26 cellular contexts compared by ENCODE assay signal in genomic region chr11:76856571-76856970, GRCh38.
"Had no signal": no experiment of that assay in that cellular context is flagged by ENCODE, and none has a peak within 500 bp of the region (broad histone marks: within the 10 kb centered on the region; RNA-seq: fewer than 3 reads in every experiment).

No MANE protein-coding gene starts in this region.

- H3K36me3 ChIP-seq: cardiac muscle cell, gastroesophageal sphincter, ovary, prostate gland, thoracic aorta had no signal

- H2AFZ ChIP-seq: hepatocyte had no signal

- H3K27ac ChIP-seq: cardiac muscle cell, coronary artery, gastroesophageal sphincter, hepatocyte, ovary, prostate gland, skin epidermis, thoracic aorta, VCaP had no signal

- H3K9me3 ChIP-seq: gastroesophageal sphincter, ovary, prostate gland, thoracic aorta had no signal

- H3K4me2 ChIP-seq: hepatocyte had no signal

- H3K4me3 ChIP-seq: cardiac muscle cell, coronary artery, gastroesophageal sphincter, hepatocyte, ovary, prostate gland, skin epidermis, thoracic aorta had no signal

- DNase-seq: activated CD4-positive, alpha-beta T cell treated with anti-CD3 and anti-CD28 coated beads for 4 hours; activated CD4-positive, alpha-beta T cell treated with anti-CD3 and anti-CD28 coated beads, Interleukin-2, amount 50 U/mL, for 4 hours; activated CD8-positive, alpha-beta memory T cell treated with anti-CD3 and anti-CD28 coated beads for 24 hours; activated effector memory CD4-positive, alpha-beta T cell treated with Interleukin-2 at 50 U/mL for 16 hours; activated naive CD4-positive, alpha-beta T cell treated with Interleukin-2 at 50 U/mL for 16 hours; aorta; effector memory CD8-positive, alpha-beta T cell; erythroblast; left cardiac atrium; mammary epithelial cell; naive B cell; ovary; retina; stimulated activated CD4-positive, alpha-beta T cell treated with anti-CD3 and anti-CD28 coated beads, Interleukin-12 subunit alpha, Interleukin-12 subunit beta, amount 100 ng/mL, for 4 hours; stimulated activated CD4-positive, alpha-beta T cell treated with anti-CD3 and anti-CD28 coated beads, Interleukin-4, amount 100 ng/mL, for 1 hour; stimulated activated naive CD8-positive, alpha-beta T cell treated with anti-CD3 and anti-CD28 coated beads, Interleukin-15, Interleukin-2, amounts not matched to agents 100 U/mL and 50 U/mL, for 24 hours; trophoblast cell had no signal

- ATAC-seq: effector memory CD8-positive, alpha-beta T cell; gastroesophageal sphincter; left cardiac atrium; sciatic nerve; stimulated activated naive CD8-positive, alpha-beta T cell treated with anti-CD3 and anti-CD28 coated beads, Interleukin-15, Interleukin-2, amounts not matched to agents 100 U/mL and 50 U/mL, for 24 hours had no signal

- H3K27me3 ChIP-seq: cardiac muscle cell, gastroesophageal sphincter, hepatocyte, ovary had no signal
